2 cellular contexts compared by ENCODE assay signal in the genomic region with DNA sequence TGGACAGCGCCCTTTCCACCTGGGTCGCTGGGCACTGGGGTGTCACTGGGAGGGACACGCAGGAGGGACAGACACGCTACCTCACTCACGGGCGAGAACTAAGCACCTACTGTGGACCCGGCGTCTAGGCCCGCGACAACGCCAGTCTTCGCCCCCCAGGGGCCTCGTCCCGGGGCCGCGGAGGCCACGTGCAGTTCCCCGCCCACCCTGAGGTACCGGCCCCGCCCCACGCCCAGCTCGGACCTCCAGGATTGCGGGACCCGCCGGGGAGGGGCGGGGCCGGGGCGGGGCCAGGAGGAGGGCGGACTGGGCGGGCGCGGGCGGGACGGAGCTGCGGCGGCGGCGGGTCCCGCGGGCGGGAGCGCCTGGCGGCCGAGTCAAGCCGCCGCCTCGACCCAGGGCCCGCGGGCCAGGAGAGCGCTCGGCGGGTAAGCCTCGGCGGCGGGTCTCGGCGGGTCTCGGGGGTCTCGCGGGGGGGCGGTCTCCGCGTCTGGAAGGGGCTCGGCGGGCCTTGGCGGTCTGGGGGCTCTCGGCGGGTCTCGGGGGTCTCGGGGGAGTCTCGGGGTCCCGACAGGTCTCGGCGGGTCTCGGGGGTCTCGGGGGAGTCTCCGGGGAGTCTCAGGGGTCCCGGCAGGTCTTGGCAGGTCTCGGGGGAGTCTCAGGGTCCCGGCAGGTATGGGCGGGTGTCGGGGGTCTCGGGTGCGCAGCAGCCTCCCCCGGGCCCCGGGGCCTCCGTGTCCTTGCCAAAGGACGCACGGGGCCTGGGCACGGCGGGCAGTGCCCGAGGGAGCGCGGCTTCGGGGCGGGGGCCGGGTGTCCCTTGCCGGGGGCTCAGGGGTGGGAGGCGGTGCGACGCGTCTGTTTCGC.
TF ChIP-seq lines count a peak whose summit lies in the region.

A gene with protein sequence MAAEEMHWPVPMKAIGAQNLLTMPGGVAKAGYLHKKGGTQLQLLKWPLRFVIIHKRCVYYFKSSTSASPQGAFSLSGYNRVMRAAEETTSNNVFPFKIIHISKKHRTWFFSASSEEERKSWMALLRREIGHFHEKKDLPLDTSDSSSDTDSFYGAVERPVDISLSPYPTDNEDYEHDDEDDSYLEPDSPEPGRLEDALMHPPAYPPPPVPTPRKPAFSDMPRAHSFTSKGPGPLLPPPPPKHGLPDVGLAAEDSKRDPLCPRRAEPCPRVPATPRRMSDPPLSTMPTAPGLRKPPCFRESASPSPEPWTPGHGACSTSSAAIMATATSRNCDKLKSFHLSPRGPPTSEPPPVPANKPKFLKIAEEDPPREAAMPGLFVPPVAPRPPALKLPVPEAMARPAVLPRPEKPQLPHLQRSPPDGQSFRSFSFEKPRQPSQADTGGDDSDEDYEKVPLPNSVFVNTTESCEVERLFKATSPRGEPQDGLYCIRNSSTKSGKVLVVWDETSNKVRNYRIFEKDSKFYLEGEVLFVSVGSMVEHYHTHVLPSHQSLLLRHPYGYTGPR (plus strand): TSS at position 375 of the 867 bp plus-strand sequence. CDS start 27,533 bp downstream, outside the sequence.

TF ChIP-seq in WTC11, 78 proteins besides CTCF, POLR2A, EP300 and RAD21 (continued from another document and continues in another):
- TF ChIP-seq, protein P1, sequence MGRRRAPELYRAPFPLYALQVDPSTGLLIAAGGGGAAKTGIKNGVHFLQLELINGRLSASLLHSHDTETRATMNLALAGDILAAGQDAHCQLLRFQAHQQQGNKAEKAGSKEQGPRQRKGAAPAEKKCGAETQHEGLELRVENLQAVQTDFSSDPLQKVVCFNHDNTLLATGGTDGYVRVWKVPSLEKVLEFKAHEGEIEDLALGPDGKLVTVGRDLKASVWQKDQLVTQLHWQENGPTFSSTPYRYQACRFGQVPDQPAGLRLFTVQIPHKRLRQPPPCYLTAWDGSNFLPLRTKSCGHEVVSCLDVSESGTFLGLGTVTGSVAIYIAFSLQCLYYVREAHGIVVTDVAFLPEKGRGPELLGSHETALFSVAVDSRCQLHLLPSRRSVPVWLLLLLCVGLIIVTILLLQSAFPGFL (CRISPR knock-in tag; IDR thresholded peaks at IDR 0.05; ENCODE audit: borderline replicate concordance) = 0 out of 2 replicates have a peak, but pooled peaks have one; percentile 31
- TF ChIP-seq, protein P2, sequence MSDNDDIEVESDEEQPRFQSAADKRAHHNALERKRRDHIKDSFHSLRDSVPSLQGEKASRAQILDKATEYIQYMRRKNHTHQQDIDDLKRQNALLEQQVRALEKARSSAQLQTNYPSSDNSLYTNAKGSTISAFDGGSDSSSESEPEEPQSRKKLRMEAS (CRISPR knock-in tag; IDR thresholded peaks at IDR 0.05) = peak; percentile 98
- TF ChIP-seq, protein P3, sequence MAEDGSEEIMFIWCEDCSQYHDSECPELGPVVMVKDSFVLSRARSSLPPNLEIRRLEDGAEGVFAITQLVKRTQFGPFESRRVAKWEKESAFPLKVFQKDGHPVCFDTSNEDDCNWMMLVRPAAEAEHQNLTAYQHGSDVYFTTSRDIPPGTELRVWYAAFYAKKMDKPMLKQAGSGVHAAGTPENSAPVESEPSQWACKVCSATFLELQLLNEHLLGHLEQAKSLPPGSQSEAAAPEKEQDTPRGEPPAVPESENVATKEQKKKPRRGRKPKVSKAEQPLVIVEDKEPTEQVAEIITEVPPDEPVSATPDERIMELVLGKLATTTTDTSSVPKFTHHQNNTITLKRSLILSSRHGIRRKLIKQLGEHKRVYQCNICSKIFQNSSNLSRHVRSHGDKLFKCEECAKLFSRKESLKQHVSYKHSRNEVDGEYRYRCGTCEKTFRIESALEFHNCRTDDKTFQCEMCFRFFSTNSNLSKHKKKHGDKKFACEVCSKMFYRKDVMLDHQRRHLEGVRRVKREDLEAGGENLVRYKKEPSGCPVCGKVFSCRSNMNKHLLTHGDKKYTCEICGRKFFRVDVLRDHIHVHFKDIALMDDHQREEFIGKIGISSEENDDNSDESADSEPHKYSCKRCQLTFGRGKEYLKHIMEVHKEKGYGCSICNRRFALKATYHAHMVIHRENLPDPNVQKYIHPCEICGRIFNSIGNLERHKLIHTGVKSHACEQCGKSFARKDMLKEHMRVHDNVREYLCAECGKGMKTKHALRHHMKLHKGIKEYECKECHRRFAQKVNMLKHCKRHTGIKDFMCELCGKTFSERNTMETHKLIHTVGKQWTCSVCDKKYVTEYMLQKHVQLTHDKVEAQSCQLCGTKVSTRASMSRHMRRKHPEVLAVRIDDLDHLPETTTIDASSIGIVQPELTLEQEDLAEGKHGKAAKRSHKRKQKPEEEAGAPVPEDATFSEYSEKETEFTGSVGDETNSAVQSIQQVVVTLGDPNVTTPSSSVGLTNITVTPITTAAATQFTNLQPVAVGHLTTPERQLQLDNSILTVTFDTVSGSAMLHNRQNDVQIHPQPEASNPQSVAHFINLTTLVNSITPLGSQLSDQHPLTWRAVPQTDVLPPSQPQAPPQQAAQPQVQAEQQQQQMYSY (CRISPR knock-in tag; IDR thresholded peaks at IDR 0.05) = no peak
- TF ChIP-seq, protein P4, sequence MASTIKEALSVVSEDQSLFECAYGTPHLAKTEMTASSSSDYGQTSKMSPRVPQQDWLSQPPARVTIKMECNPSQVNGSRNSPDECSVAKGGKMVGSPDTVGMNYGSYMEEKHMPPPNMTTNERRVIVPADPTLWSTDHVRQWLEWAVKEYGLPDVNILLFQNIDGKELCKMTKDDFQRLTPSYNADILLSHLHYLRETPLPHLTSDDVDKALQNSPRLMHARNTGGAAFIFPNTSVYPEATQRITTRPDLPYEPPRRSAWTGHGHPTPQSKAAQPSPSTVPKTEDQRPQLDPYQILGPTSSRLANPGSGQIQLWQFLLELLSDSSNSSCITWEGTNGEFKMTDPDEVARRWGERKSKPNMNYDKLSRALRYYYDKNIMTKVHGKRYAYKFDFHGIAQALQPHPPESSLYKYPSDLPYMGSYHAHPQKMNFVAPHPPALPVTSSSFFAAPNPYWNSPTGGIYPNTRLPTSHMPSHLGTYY (CRISPR knock-in tag; IDR thresholded peaks at IDR 0.05) = no peak
- TF ChIP-seq ETV6 (CRISPR knock-in tag; IDR thresholded peaks at IDR 0.05) = no peak
- 0 out of 2 replicates have a peak, but pooled peaks have one; percentile 46 for TF ChIP-seq NR2C2 (CRISPR knock-in tag; IDR thresholded peaks at IDR 0.05)
- TF ChIP-seq RELA (CRISPR knock-in tag; IDR thresholded peaks at IDR 0.05; ENCODE audit: borderline replicate concordance) = peak; percentile 94
- TF ChIP-seq KAT7 (CRISPR knock-in tag; IDR thresholded peaks at IDR 0.05; ENCODE audit: borderline replicate concordance) = 0 out of 2 replicates have a peak, but pooled peaks have one; percentile 78
- TF ChIP-seq, protein P5, sequence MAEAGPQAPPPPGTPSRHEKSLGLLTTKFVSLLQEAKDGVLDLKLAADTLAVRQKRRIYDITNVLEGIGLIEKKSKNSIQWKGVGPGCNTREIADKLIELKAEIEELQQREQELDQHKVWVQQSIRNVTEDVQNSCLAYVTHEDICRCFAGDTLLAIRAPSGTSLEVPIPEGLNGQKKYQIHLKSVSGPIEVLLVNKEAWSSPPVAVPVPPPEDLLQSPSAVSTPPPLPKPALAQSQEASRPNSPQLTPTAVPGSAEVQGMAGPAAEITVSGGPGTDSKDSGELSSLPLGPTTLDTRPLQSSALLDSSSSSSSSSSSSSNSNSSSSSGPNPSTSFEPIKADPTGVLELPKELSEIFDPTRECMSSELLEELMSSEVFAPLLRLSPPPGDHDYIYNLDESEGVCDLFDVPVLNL (CRISPR knock-in tag; IDR thresholded peaks at IDR 0.05; ENCODE audit: borderline replicate concordance, low read depth) = no peak
- peak; percentile 81 for TF ChIP-seq SP1 (CRISPR knock-in tag; conservative IDR thresholded peaks at IDR 0.05)

TF ChIP-seq in HepG2, 621 proteins besides CTCF, POLR2A, EP300 and RAD21 (continued from another document and continues in another):
- TF ChIP-seq, protein P6, sequence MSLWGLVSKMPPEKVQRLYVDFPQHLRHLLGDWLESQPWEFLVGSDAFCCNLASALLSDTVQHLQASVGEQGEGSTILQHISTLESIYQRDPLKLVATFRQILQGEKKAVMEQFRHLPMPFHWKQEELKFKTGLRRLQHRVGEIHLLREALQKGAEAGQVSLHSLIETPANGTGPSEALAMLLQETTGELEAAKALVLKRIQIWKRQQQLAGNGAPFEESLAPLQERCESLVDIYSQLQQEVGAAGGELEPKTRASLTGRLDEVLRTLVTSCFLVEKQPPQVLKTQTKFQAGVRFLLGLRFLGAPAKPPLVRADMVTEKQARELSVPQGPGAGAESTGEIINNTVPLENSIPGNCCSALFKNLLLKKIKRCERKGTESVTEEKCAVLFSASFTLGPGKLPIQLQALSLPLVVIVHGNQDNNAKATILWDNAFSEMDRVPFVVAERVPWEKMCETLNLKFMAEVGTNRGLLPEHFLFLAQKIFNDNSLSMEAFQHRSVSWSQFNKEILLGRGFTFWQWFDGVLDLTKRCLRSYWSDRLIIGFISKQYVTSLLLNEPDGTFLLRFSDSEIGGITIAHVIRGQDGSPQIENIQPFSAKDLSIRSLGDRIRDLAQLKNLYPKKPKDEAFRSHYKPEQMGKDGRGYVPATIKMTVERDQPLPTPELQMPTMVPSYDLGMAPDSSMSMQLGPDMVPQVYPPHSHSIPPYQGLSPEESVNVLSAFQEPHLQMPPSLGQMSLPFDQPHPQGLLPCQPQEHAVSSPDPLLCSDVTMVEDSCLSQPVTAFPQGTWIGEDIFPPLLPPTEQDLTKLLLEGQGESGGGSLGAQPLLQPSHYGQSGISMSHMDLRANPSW (CRISPR knock-in tag; IDR thresholded peaks at IDR 0.05; ENCODE audit: borderline replicate concordance) = no peak
- TF ChIP-seq U2AF2 (IDR thresholded peaks at IDR 0.05; ENCODE audit: low read depth, low read length) = no peak
- TF ChIP-seq, protein P7, sequence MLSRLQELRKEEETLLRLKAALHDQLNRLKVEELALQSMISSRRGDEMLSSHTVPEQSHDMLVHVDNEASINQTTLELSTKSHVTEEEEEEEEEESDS (CRISPR knock-in tag; IDR thresholded peaks at IDR 0.05; ENCODE audit: borderline replicate concordance) = peak; percentile 91
- no peak for TF ChIP-seq HDAC1 (CRISPR knock-in tag; IDR thresholded peaks at IDR 0.05)
- no peak for TF ChIP-seq ADNP (CRISPR knock-in tag; IDR thresholded peaks at IDR 0.05)
- TF ChIP-seq ZNF274 (CRISPR knock-in tag; IDR thresholded peaks at IDR 0.05) = peak; percentile 90
- no peak for TF ChIP-seq ZNF207 (IDR thresholded peaks at IDR 0.05; ENCODE audit: borderline replicate concordance)
- TF ChIP-seq SUZ12 (IDR thresholded peaks at IDR 0.05; ENCODE audit: low read depth, low read length) = no peak
- TF ChIP-seq RXRA (CRISPR knock-in tag; IDR thresholded peaks at IDR 0.05) = no peak
- TF ChIP-seq GLI4 (CRISPR knock-in tag; IDR thresholded peaks at IDR 0.05; ENCODE audit: borderline replicate concordance) = no peak
- TF ChIP-seq ZNF563 (CRISPR knock-in tag; IDR thresholded peaks at IDR 0.05) = peak; percentile 90; the same call in 1 of the 2 replicates
- TF ChIP-seq, protein P8, sequence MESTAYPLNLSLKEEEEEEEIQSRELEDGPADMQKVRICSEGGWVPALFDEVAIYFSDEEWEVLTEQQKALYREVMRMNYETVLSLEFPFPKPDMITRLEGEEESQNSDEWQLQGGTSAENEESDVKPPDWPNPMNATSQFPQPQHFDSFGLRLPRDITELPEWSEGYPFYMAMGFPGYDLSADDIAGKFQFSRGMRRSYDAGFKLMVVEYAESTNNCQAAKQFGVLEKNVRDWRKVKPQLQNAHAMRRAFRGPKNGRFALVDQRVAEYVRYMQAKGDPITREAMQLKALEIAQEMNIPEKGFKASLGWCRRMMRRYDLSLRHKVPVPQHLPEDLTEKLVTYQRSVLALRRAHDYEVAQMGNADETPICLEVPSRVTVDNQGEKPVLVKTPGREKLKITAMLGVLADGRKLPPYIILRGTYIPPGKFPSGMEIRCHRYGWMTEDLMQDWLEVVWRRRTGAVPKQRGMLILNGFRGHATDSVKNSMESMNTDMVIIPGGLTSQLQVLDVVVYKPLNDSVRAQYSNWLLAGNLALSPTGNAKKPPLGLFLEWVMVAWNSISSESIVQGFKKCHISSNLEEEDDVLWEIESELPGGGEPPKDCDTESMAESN (CRISPR knock-in tag; conservative IDR thresholded peaks at IDR 0.05) = peak; percentile 90
- no peak for TF ChIP-seq ZNF34 (CRISPR knock-in tag; IDR thresholded peaks at IDR 0.05; ENCODE audit: borderline replicate concordance)
- TF ChIP-seq, protein P9, sequence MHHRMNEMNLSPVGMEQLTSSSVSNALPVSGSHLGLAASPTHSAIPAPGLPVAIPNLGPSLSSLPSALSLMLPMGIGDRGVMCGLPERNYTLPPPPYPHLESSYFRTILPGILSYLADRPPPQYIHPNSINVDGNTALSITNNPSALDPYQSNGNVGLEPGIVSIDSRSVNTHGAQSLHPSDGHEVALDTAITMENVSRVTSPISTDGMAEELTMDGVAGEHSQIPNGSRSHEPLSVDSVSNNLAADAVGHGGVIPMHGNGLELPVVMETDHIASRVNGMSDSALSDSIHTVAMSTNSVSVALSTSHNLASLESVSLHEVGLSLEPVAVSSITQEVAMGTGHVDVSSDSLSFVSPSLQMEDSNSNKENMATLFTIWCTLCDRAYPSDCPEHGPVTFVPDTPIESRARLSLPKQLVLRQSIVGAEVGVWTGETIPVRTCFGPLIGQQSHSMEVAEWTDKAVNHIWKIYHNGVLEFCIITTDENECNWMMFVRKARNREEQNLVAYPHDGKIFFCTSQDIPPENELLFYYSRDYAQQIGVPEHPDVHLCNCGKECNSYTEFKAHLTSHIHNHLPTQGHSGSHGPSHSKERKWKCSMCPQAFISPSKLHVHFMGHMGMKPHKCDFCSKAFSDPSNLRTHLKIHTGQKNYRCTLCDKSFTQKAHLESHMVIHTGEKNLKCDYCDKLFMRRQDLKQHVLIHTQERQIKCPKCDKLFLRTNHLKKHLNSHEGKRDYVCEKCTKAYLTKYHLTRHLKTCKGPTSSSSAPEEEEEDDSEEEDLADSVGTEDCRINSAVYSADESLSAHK (CRISPR knock-in tag; IDR thresholded peaks at IDR 0.05; ENCODE audit: borderline replicate concordance) = no peak
- TF ChIP-seq PLRG1 (conservative IDR thresholded peaks at IDR 0.05) = no peak
- TF ChIP-seq, protein P10, sequence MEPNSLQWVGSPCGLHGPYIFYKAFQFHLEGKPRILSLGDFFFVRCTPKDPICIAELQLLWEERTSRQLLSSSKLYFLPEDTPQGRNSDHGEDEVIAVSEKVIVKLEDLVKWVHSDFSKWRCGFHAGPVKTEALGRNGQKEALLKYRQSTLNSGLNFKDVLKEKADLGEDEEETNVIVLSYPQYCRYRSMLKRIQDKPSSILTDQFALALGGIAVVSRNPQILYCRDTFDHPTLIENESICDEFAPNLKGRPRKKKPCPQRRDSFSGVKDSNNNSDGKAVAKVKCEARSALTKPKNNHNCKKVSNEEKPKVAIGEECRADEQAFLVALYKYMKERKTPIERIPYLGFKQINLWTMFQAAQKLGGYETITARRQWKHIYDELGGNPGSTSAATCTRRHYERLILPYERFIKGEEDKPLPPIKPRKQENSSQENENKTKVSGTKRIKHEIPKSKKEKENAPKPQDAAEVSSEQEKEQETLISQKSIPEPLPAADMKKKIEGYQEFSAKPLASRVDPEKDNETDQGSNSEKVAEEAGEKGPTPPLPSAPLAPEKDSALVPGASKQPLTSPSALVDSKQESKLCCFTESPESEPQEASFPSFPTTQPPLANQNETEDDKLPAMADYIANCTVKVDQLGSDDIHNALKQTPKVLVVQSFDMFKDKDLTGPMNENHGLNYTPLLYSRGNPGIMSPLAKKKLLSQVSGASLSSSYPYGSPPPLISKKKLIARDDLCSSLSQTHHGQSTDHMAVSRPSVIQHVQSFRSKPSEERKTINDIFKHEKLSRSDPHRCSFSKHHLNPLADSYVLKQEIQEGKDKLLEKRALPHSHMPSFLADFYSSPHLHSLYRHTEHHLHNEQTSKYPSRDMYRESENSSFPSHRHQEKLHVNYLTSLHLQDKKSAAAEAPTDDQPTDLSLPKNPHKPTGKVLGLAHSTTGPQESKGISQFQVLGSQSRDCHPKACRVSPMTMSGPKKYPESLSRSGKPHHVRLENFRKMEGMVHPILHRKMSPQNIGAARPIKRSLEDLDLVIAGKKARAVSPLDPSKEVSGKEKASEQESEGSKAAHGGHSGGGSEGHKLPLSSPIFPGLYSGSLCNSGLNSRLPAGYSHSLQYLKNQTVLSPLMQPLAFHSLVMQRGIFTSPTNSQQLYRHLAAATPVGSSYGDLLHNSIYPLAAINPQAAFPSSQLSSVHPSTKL (CRISPR knock-in tag; IDR thresholded peaks at IDR 0.05) = peak; percentile 52; the same call in 1 of the 2 replicates
- TF ChIP-seq ZBTB42 (CRISPR knock-in tag; IDR thresholded peaks at IDR 0.05) = no peak
- peak in 1 of 2 experiments; percentile 67; a peak in 1 of 4 replicates for TF ChIP-seq KLF16 (CRISPR knock-in tag; IDR thresholded peaks at IDR 0.05)
- TF ChIP-seq ZNF891 (CRISPR knock-in tag; IDR thresholded peaks at IDR 0.05) = 0 out of 2 replicates have a peak, but pooled peaks have one; percentile 78
